Comparison of ENCODE assay signal across 33 cellular contexts in the genomic region with DNA sequence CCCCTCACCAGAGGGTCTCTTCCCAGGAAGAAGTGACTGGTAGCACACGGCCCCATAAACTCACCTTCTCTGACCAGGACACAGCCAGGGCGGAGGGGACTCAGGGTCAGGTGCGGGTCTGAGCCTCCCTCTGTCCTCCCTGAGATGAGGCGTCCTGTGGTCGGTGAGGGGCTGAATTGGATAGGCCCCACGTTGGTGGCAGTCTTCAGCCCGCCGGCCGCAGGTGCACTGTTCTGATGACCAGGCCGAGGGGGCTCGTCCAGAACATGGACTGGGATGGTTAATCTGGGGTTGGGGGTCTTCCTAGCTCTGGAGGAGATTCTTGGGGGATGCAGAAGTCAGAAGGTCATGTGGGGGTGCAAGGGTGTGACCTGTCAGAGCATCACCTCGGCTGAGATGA.
DNase-seq lines count a peak whose midpoint lies in the region; ATAC-seq, FAIRE-seq and TF ChIP-seq lines count a peak whose summit lies in the region.
"Had no signal": no experiment of that assay in that cellular context is flagged by ENCODE, and none has a peak within 500 bp of the region (broad histone marks: within the 10 kb centered on the region; RNA-seq: fewer than 3 reads in every experiment).

No MANE protein-coding gene starts in this region.

- DNase-seq in Right ventricle myocardium inferior (ENCODE audit: missing footprints) (peak; percentile 40), cardiac septum (ENCODE audit: low spot score) (no peak), H1 (ENCODE audit: low read depth in 1 of 2, low spot score in 2 of 2) (no peak), neuronal stem cell (ENCODE audit: low spot score) (no peak), trophoblast cell (no peak), germinal center (ENCODE audit: low spot score) (no peak)
- DNase-seq: 8988T; ACHN; AML-193; BE2C; Caco-2; Calu3; CD4-positive, alpha-beta memory T cell; CD4-positive, alpha-beta T cell; CD4-positive, CD25-positive, alpha-beta regulatory T cell; CD8-positive, alpha-beta memory T cell; CD8-positive, alpha-beta T cell; COR-L47; DMS 273 treated with DMSO at 0.1 percent for 48 hours; DMS153; DMS53; DMS79; DND-41; EL had no signal

- H2AK5ac ChIP-seq in H1 (ENCODE audit: low read depth, low read length) (no peak overlapping the region), neuronal stem cell (ENCODE audit: low read depth, low read length) (peak overlapping the region; percentile 50), trophoblast cell (ENCODE audit: low read length) (no peak overlapping the region)

- H3K23me2 ChIP-seq in H1 (ENCODE audit: low read depth, low read length), result no peaks in the 10 kb centered on the region

- H2BK120ac ChIP-seq in H1 (replicated peaks; ENCODE audit: low read depth, low read length), result no peak overlapping the region
- no peak overlapping the region for H2BK120ac ChIP-seq in neuronal stem cell (ENCODE audit: low read depth, low read length)
- no peak overlapping the region for H2BK120ac ChIP-seq in trophoblast cell (ENCODE audit: insufficient read depth, low read length, poor library complexity)

- H3K4me1 ChIP-seq in H1 (replicated peaks in 1 of 4; ENCODE audit: control insufficient read depth in 3 of 4, insufficient read depth in 4 of 4, low read length in 3 of 4) (no peaks in the 10 kb centered on the region; a peak in 3 of 7 replicates), neuronal stem cell (ENCODE audit: control insufficient read depth in 2 of 2, insufficient read depth in 1 of 2, low read depth in 1 of 2, low read length in 2 of 2) (peaks cover 0 to 4% of the 10 kb centered on the region in 2 donors), trophoblast cell (ENCODE audit: control insufficient read depth in 1 of 2, insufficient read depth in 2 of 2, low read length in 2 of 2) (no peaks in the 10 kb centered on the region)
- H3K4me1 ChIP-seq: A549, Caco-2 had no signal

- no peaks in the 10 kb centered on the region for H4K20me1 ChIP-seq in H1 (replicated peaks in 1 of 2; ENCODE audit: control insufficient read depth in 1 of 2, insufficient read depth in 2 of 2, low read length in 2 of 2)
- H4K20me1 ChIP-seq: BLaER1 had no signal

- H2BK20ac ChIP-seq in H1 (ENCODE audit: low read length), result no peak overlapping the region

- H3K4me2 ChIP-seq in H1 (ENCODE audit: insufficient read depth in 1 of 2, low read depth in 2 of 2, low read length in 2 of 2) (no peak overlapping the region), neuronal stem cell (ENCODE audit: insufficient read depth, low read length, poor library complexity, severe bottlenecking) (no peak overlapping the region), trophoblast cell (ENCODE audit: low read length) (no peak overlapping the region)
- H3K4me2 ChIP-seq: A549; BLaER1; BLaER1 treated with 17β-estradiol and CSF1 and Interleukin-3, amounts not matched to agents 10 nM and 100 nM had no signal

- WGBS in H1 (ENCODE audit: extremely low coverage in 1 of 2, insufficient coverage in 1 of 2, insufficient read length in 1 of 2, insufficient replicate concordance in 2 of 2, low coverage in 1 of 2, low lambda C conversion rate in 2 of 2, missing lambda C conversion rate in 1 of 2), 2 experiments, result 95% methylated on average over 11 of the region's 12 CpGs; no CpG with 5 or more reads in 1 of the 2 experiments
- no CpG with 5 or more reads among the region's 12 CpGs for WGBS in neuronal stem cell (ENCODE audit: extremely low coverage in 2 of 2, insufficient read length in 2 of 2, insufficient replicate concordance in 1 of 2), 2 donors
- WGBS in trophoblast cell (ENCODE audit: extremely low coverage, insufficient coverage, insufficient read length), result no CpG with 5 or more reads among the region's 12 CpGs

- H3K27ac ChIP-seq in H1 (ENCODE audit: low read depth, low read length), result no peak overlapping the region
- H3K27ac ChIP-seq in neuronal stem cell (replicated peaks; ENCODE audit: low read length), result no peak overlapping the region
- no peak overlapping the region for H3K27ac ChIP-seq in trophoblast cell (ENCODE audit: low read depth, low read length)
- H3K27ac ChIP-seq: 22Rv1; A549; BLaER1; BLaER1 treated with 17β-estradiol and CSF1 and Interleukin-3, amounts not matched to agents 10 nM and 100 nM; C4-2B had no signal

- H2BK15ac ChIP-seq in H1 (ENCODE audit: low read length), result no peak overlapping the region
- H2BK15ac ChIP-seq in neuronal stem cell (ENCODE audit: low read length), result no peak overlapping the region

- TF ChIP-seq RAD21 in H1 (IDR thresholded peaks at IDR 0.05 in 1 of 2, conservative IDR thresholded peaks at IDR 0.05 in 1 of 2; ENCODE audit: low read depth in 2 of 2, low read length in 2 of 2), result no peak

- no peak for TF ChIP-seq CTCF in H1 (IDR thresholded peaks at IDR 0.05; ENCODE audit: control extremely low read depth in 1 of 3, insufficient read depth in 1 of 3, low read depth in 1 of 3, low read length in 3 of 3)

- no peak overlapping the region for H3K4ac ChIP-seq in H1 (replicated peaks; ENCODE audit: insufficient read length, low read depth, low read length)
- peak overlapping the region; percentile 23 for H3K4ac ChIP-seq in neuronal stem cell (ENCODE audit: low read length)
- no peak overlapping the region for H3K4ac ChIP-seq in trophoblast cell (ENCODE audit: low read depth, low read length)

- CTCF ChIA-PET in H1 (lab: Charles Lee; ENCODE audit: partially characterized antibody), result interaction anchor here (1.4 kb wide), 1 partner anchor 173 kb away, joined by 3 read pairs; no protein-coding TSS in a partner anchor

- H2BK12ac ChIP-seq in H1 (ENCODE audit: low read depth, low read length), result no peak overlapping the region
- no peak overlapping the region for H2BK12ac ChIP-seq in neuronal stem cell (ENCODE audit: low read length)
- H2BK12ac ChIP-seq in trophoblast cell (ENCODE audit: low read length), result no peak overlapping the region

- no peak overlapping the region for H4K5ac ChIP-seq in H1 (ENCODE audit: insufficient read length, low read depth, low read length)

- ATAC-seq in Right ventricle myocardium inferior (no peak), HG03378 (IDR thresholded peaks at IDR 0.05; ENCODE audit: unreplicated experiment) (no peak), HG03175 (IDR thresholded peaks at IDR 0.05; ENCODE audit: unreplicated experiment) (no peak)
- ATAC-seq: A549; CD8-positive, alpha-beta T cell had no signal

- intact Hi-C loops in Right ventricle myocardium inferior (cut with DNase I) (no loop called here), cardiac septum (cut with DNase I) (no loop called here)

- H4K8ac ChIP-seq in H1 (ENCODE audit: extremely low read depth, insufficient read depth, low read length) (no peak overlapping the region), neuronal stem cell (ENCODE audit: low read depth, low read length) (no peak overlapping the region), trophoblast cell (ENCODE audit: low read depth, low read length) (no peak overlapping the region)

- POLR2A ChIA-PET in H1 (lab: Charles Lee; ENCODE audit: partially characterized antibody), result no interaction called here

- H3K14ac ChIP-seq in H1 (ENCODE audit: insufficient read length), result no peak overlapping the region
- H3K14ac ChIP-seq in neuronal stem cell (ENCODE audit: low read length), result peak overlapping the region; percentile 73
- H3K14ac ChIP-seq in trophoblast cell (ENCODE audit: low read length), result no peak overlapping the region

- H3K79me2 ChIP-seq in H1 (ENCODE audit: control insufficient read depth in 1 of 2, insufficient read depth in 2 of 2, low read length in 2 of 2) (no peaks in the 10 kb centered on the region), trophoblast cell (ENCODE audit: control insufficient read depth, insufficient read depth, low read length, poor library complexity) (no peaks in the 10 kb centered on the region)

- no peak overlapping the region for H4K12ac ChIP-seq in trophoblast cell (ENCODE audit: low read depth, low read length)

- H3K23ac ChIP-seq in H1 (ENCODE audit: insufficient read length) (no peak overlapping the region), neuronal stem cell (ENCODE audit: low read depth, low read length, poor library complexity) (peak overlapping the region; percentile 32), trophoblast cell (ENCODE audit: low read length) (no peak overlapping the region)

- H3K36me3 ChIP-seq in H1 (ENCODE audit: control insufficient read depth in 2 of 4, insufficient read depth in 4 of 4, low read length in 3 of 4) (no peaks in the 10 kb centered on the region), neuronal stem cell (replicated peaks in 1 of 2; ENCODE audit: control insufficient read depth in 2 of 2, insufficient read depth in 2 of 2, low read length in 2 of 2) (no peaks in the 10 kb centered on the region), trophoblast cell (ENCODE audit: control insufficient read depth in 1 of 2, insufficient read depth in 2 of 2, low read length in 2 of 2) (no peaks in the 10 kb centered on the region)
- H3K36me3 ChIP-seq: BE2C; BLaER1; BLaER1 treated with 17β-estradiol and CSF1 and Interleukin-3, amounts not matched to agents 10 nM and 100 nM had no signal

- H3K4me3 ChIP-seq in H1 (ENCODE audit: extremely low read depth in 1 of 4, insufficient read depth in 2 of 4, low read depth in 3 of 4, low read length in 4 of 4) (no peak overlapping the region), neuronal stem cell (ENCODE audit: low read length in 2 of 2) (no peak overlapping the region), trophoblast cell (ENCODE audit: low read depth, low read length) (peak overlapping the region; percentile 42)
- H3K4me3 ChIP-seq: A549; BLaER1; BLaER1 treated with 17β-estradiol and CSF1 and Interleukin-3, amounts not matched to agents 10 nM and 100 nM had no signal

- no peak overlapping the region for H2BK5ac ChIP-seq in H1 (ENCODE audit: low read depth, low read length)
- H2BK5ac ChIP-seq in neuronal stem cell (ENCODE audit: low read length), result peak overlapping the region; percentile 89
- H2BK5ac ChIP-seq in trophoblast cell (ENCODE audit: low read depth, low read length, poor library complexity), result no peak overlapping the region

- peak overlapping the region; percentile 39 for H4K91ac ChIP-seq in H1 (replicated peaks; ENCODE audit: insufficient read length, low read length)
- H4K91ac ChIP-seq in neuronal stem cell (ENCODE audit: low read depth, low read length, poor library complexity), result no peak overlapping the region
- H4K91ac ChIP-seq in trophoblast cell (ENCODE audit: low read depth, low read length), result no peak overlapping the region

- no peak overlapping the region for H3K56ac ChIP-seq in H1 (replicated peaks; ENCODE audit: insufficient read length, low read depth, low read length)

- H3K9me3 ChIP-seq in H1 (ENCODE audit: insufficient read depth in 2 of 2, low read depth in 1 of 2, low read length in 1 of 2) (no peaks in the 10 kb centered on the region), neuronal stem cell (replicated peaks in 1 of 2; ENCODE audit: control insufficient read depth in 2 of 2, insufficient read depth in 1 of 2, low read depth in 1 of 2, low read length in 2 of 2) (peaks cover 0 to 2% of the 10 kb centered on the region in 2 donors), trophoblast cell (ENCODE audit: insufficient read depth, low read depth, low read length) (peaks cover 14% of the 10 kb centered on the region)
- H3K9me3 ChIP-seq: A549; BE2C; BLaER1; BLaER1 treated with 17β-estradiol and CSF1 and Interleukin-3, amounts not matched to agents 10 nM and 100 nM; Caco-2 had no signal

- no peak overlapping the region for H3K18ac ChIP-seq in H1 (ENCODE audit: extremely low read depth, low read length)
- H3K18ac ChIP-seq in neuronal stem cell (ENCODE audit: low read length), result peak overlapping the region; percentile 30
- H3K18ac ChIP-seq in trophoblast cell (ENCODE audit: low read length), result no peak overlapping the region

- FAIRE-seq in H1 (lab: Jason Lieb, UNC), result no peak
- FAIRE-seq: A204.1, A549, D721Med had no signal

- H3K79me1 ChIP-seq in H1 (ENCODE audit: low read depth, low read length), result no peaks in the 10 kb centered on the region
- no peaks in the 10 kb centered on the region for H3K79me1 ChIP-seq in neuronal stem cell (ENCODE audit: low read depth, low read length)
- H3K79me1 ChIP-seq in trophoblast cell (ENCODE audit: low read length), result no peaks in the 10 kb centered on the region

- H3K9ac ChIP-seq in H1 (replicated peaks in 1 of 4; ENCODE audit: extremely low read depth in 1 of 4, low read depth in 3 of 4, low read length in 3 of 4), result no peak overlapping the region
- no peak overlapping the region for H3K9ac ChIP-seq in neuronal stem cell (ENCODE audit: low read depth, low read length, poor library complexity)
- no peak overlapping the region for H3K9ac ChIP-seq in trophoblast cell (ENCODE audit: low read length)
- H3K9ac ChIP-seq: BLaER1; BLaER1 treated with 17β-estradiol and CSF1 and Interleukin-3, amounts not matched to agents 10 nM and 100 nM had no signal

- TF ChIP-seq POLR2A in H1 (IDR thresholded peaks at IDR 0.05; ENCODE audit: control extremely low read depth in 1 of 2, low read depth in 2 of 2, low read length in 2 of 2), result no peak

- H2AFZ ChIP-seq in H1 (ENCODE audit: low read length) (no peak overlapping the region), neuronal stem cell (ENCODE audit: low read length) (no peak overlapping the region), trophoblast cell (ENCODE audit: insufficient read depth, low read length, poor library complexity) (no peak overlapping the region)

- H3K27me3 ChIP-seq in H1 (replicated peaks in 1 of 4; ENCODE audit: control insufficient read depth in 3 of 4, extremely low read depth in 1 of 4, insufficient read depth in 3 of 4, low read length in 3 of 4) (no peaks in the 10 kb centered on the region), neuronal stem cell (ENCODE audit: control insufficient read depth in 3 of 3, insufficient read depth in 3 of 3, low read depth in 1 of 3, low read length in 3 of 3) (peaks cover 0 to 27% (median 0%) of the 10 kb centered on the region in 3 experiments), trophoblast cell (ENCODE audit: insufficient read depth, low read length) (no peaks in the 10 kb centered on the region)
- H3K27me3 ChIP-seq: BE2C; BLaER1; BLaER1 treated with 17β-estradiol and CSF1 and Interleukin-3, amounts not matched to agents 10 nM and 100 nM had no signal

- TF ChIP-seq EP300 in H1 (IDR thresholded peaks at IDR 0.05; ENCODE audit: borderline replicate concordance in 1 of 2, low read depth in 2 of 2, low read length in 2 of 2), result no peak
